ENCODE assay signal across 19 cellular contexts in genomic region chr15:92670625-92671024, GRCh38.
"Had no signal": no experiment of that assay in that cellular context is flagged by ENCODE, and none has a peak within 500 bp of the region (broad histone marks: within the 10 kb centered on the region; RNA-seq: fewer than 3 reads in every experiment).

No MANE protein-coding gene starts in this region.

- H3K4me3 Mint-ChIP-seq: activated T-helper 17 cell treated with anti-CD3 and anti-CD28 coated beads, Interleukin-2, amount 50 U/mL, for 72 hours; effector memory CD8-positive, alpha-beta T cell; neural crest cell; stimulated activated naive CD8-positive, alpha-beta T cell treated with anti-CD3 and anti-CD28 coated beads, Interleukin-15, amount 100 ng/mL, for 72 hours; T-helper 2 cell treated with Interferon-gamma antibody and Interleukin-4, amounts not matched to agents 5 μg/mL and 100 μg/mL, for 36 hours had no signal

- H3K27me3 ChIP-seq: gastrocnemius medialis, heart right ventricle, testis had no signal

- H3K27ac Mint-ChIP-seq: activated T-helper 17 cell treated with anti-CD3 and anti-CD28 coated beads, Interleukin-2, amount 50 U/mL, for 72 hours; T-helper 2 cell treated with Interferon-gamma antibody and Interleukin-4, amounts not matched to agents 5 μg/mL and 100 μg/mL, for 36 hours had no signal

- H3K4me3 ChIP-seq: gastrocnemius medialis, heart right ventricle, lower lobe of right lung, prostate gland, smooth muscle cell, testis had no signal

- H3K27ac ChIP-seq: epithelial cell of prostate, gastrocnemius medialis, heart right ventricle, lower lobe of right lung, prostate gland, testis had no signal

- ATAC-seq: activated T-helper 17 cell treated with anti-CD3 and anti-CD28 coated beads, Interleukin-2, amount 50 U/mL, for 72 hours; effector memory CD8-positive, alpha-beta T cell; gastrocnemius medialis; heart right ventricle; left cardiac atrium; lower lobe of right lung; right cardiac atrium; stimulated activated naive CD8-positive, alpha-beta T cell treated with anti-CD3 and anti-CD28 coated beads, Interleukin-15, amount 100 ng/mL, for 72 hours had no signal

- H3K4me1 Mint-ChIP-seq: activated T-helper 17 cell treated with anti-CD3 and anti-CD28 coated beads, Interleukin-2, amount 50 U/mL, for 72 hours had no signal

- DNase-seq: activated CD4-positive, alpha-beta T cell treated with anti-CD3 and anti-CD28 coated beads, Interleukin-2, amount 50 U/mL, for 4 hours; activated CD4-positive, CD25-positive, alpha-beta regulatory T cell treated with anti-CD3 and anti-CD28 coated beads, Interleukin-2, amount 50 U/mL, for 72 hours; activated naive CD4-positive, alpha-beta T cell treated with Interleukin-2 at 50 U/mL for 16 hours; aorta; cerebellar nuclear complex; effector memory CD8-positive, alpha-beta T cell; gastrocnemius medialis; heart right ventricle; left cardiac atrium; lower lobe of right lung; right cardiac atrium; stimulated activated naive CD8-positive, alpha-beta T cell treated with anti-CD3 and anti-CD28 coated beads, Interleukin-15, amount 100 ng/mL, for 72 hours; testis had no signal

- H3K36me3 ChIP-seq: gastrocnemius medialis, heart right ventricle, lower lobe of right lung, prostate gland had no signal

- H3K4me2 ChIP-seq: smooth muscle cell had no signal

- H3K9me3 Mint-ChIP-seq: activated T-helper 17 cell treated with anti-CD3 and anti-CD28 coated beads, Interleukin-2, amount 50 U/mL, for 72 hours; effector memory CD8-positive, alpha-beta T cell; neural crest cell; stimulated activated naive CD8-positive, alpha-beta T cell treated with anti-CD3 and anti-CD28 coated beads, Interleukin-15, amount 100 ng/mL, for 72 hours; T-helper 2 cell treated with Interferon-gamma antibody and Interleukin-4, amounts not matched to agents 5 μg/mL and 100 μg/mL, for 36 hours had no signal
